15 cellular contexts compared by ENCODE assay signal in the genomic region with DNA sequence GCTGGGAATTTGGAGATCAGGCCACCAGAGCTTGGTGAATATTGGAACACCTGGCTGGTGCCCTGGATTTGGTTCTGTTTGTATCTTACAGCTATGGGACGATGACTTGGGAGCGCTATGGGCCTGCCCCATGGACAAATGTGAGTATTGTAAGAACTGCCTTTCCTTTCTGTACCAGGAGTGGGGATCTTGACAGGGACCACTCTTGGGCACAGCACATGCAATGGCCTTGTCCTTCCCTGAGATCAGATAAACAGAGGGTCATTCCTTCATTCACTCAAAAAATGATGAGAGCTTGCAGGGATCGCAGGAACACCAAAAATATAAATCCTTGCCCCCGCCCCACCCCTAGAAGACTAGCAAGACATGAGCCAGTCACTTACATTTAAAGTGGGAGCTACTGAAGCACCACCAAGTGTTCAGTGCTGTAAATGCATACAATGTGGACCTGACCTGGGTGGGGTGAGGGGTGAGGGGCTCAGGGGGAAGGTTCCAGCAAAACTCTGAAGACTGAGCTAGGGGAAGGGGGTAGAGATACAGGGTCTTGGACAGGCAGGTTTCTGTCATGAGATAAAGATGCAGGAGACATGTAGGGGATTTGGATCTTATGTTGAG. TPM values are rescaled to one million over a fixed set of nuclear protein-coding genes. Genes with fewer than 3 reads are reported as not detected.
DNase-seq lines count a peak whose midpoint lies in the region; ATAC-seq, FAIRE-seq and TF ChIP-seq lines count a peak whose summit lies in the region.
"Had no signal": no experiment of that assay in that cellular context is flagged by ENCODE, and none has a peak within 500 bp of the region (broad histone marks: within the 10 kb centered on the region; RNA-seq: fewer than 3 reads in every experiment).

No MANE protein-coding gene starts in this region.

- whole genome bisulfite sequencing in GM12878 (ENCODE audit: insufficient coverage, insufficient replicate concordance, low lambda C conversion rate, missing lambda C conversion rate): 79% methylated on average over 4 of the region's 4 CpGs

- CTCF ChIA-PET in GM12878 (lab: Yijun Ruan, JAX): interaction anchor here (0.9 to 5.0 kb wide), 30 partner anchors 10 to 578 kb away, joined by 3 to 45 read pairs (median 6); partner anchors contain the start of genes ARPC4, CIDEC, EMC3 and FANCD2

- no peaks in the 10 kb centered on the region for H4K20me1 ChIP-seq in GM12878 (ENCODE audit: control insufficient read depth, insufficient read depth)

- H3K36me3 Mint-ChIP-seq in activated naive CD8-positive, alpha-beta T cell: peaks cover 4% of the 10 kb centered on the region
- H3K36me3 Mint-ChIP-seq in activated naive CD8-positive, alpha-beta T cell treated with anti-CD3 and anti-CD28 coated beads, Interleukin-2, amount 50 U/mL, for 24 hours (ENCODE audit: low read depth): peaks cover 7% of the 10 kb centered on the region

- TF ChIP-seq CTCF in GM12878 (IDR thresholded peaks at IDR 0.05 in 2 of 3, conservative IDR thresholded peaks at IDR 0.05 in 1 of 3; ENCODE audit: control insufficient read depth in 2 of 3, extremely low read depth in 1 of 3, insufficient read depth in 1 of 3, low read depth in 3 of 3, low read length in 3 of 3) (peak in 2 of 3 experiments; percentile 41 to 42; a peak in 4 of 6 replicates), vagina (IDR thresholded peaks at IDR 0.05) (no peak)

- H3K27ac ChIP-seq in GM12878 (ENCODE audit: control insufficient read depth, insufficient read depth): no peak overlapping the region
- H3K27ac ChIP-seq in vagina: peak overlapping the region; percentile 93

- no peak overlapping the region for H2AFZ ChIP-seq in GM12878 (ENCODE audit: control insufficient read depth, low read depth, low read length)
- H2AFZ ChIP-seq: GM23338 had no signal

- H3K9me3 Mint-ChIP-seq in activated naive CD8-positive, alpha-beta T cell (ENCODE audit: low read depth): no peaks in the 10 kb centered on the region
- H3K9me3 Mint-ChIP-seq in activated naive CD8-positive, alpha-beta T cell treated with anti-CD3 and anti-CD28 coated beads, Interleukin-2, amount 50 U/mL, for 24 hours: no peaks in the 10 kb centered on the region
- H3K9me3 Mint-ChIP-seq: activated CD4-positive, alpha-beta T cell treated with anti-CD3 and anti-CD28 coated beads, Interleukin-2, amount 10 ng/mL, durations not matched to agents 7 days and 5 days; naive B cell had no signal

- no peaks in the 10 kb centered on the region for H3K27me3 ChIP-seq in GM12878 (replicated peaks in 1 of 2; ENCODE audit: control insufficient read depth in 2 of 2, insufficient read depth in 2 of 2, low read length in 1 of 2)
- no peaks in the 10 kb centered on the region for H3K27me3 ChIP-seq in vagina

- in situ Hi-C loops in GM12878 (cut with MboI): no loop called here

- no peak for TF ChIP-seq EP300 in GM12878 (IDR thresholded peaks at IDR 0.05; ENCODE audit: borderline replicate concordance in 1 of 2, control insufficient read depth in 1 of 2, low read depth in 2 of 2, low read length in 2 of 2)

- no peak for TF ChIP-seq POLR2A in GM12878 (IDR thresholded peaks at IDR 0.05; ENCODE audit: low read depth, low read length)
- TF ChIP-seq POLR2A in vagina (IDR thresholded peaks at IDR 0.05): no peak

- H3K4me3 Mint-ChIP-seq in activated naive CD8-positive, alpha-beta T cell: peak overlapping the region; percentile 46
- H3K4me3 Mint-ChIP-seq in activated naive CD8-positive, alpha-beta T cell treated with anti-CD3 and anti-CD28 coated beads, Interleukin-2, amount 50 U/mL, for 24 hours: no peak overlapping the region
- H3K4me3 Mint-ChIP-seq: activated CD4-positive, alpha-beta T cell treated with anti-CD3 and anti-CD28 coated beads, Interleukin-2, amount 10 ng/mL, durations not matched to agents 7 days and 5 days; GM23338 had no signal

- FAIRE-seq in GM12878 (lab: Jason Lieb, UNC): no peak
- FAIRE-seq: GM18507, islet of Langerhans had no signal

- no peak overlapping the region for H3K4me2 ChIP-seq in GM12878 (ENCODE audit: control insufficient read depth, insufficient read depth)
- H3K4me2 ChIP-seq: GM23338 had no signal

- H3K4me1 Mint-ChIP-seq in activated naive CD8-positive, alpha-beta T cell (ENCODE audit: low read depth): peaks cover 31% of the 10 kb centered on the region
- peaks cover 35% of the 10 kb centered on the region for H3K4me1 Mint-ChIP-seq in activated naive CD8-positive, alpha-beta T cell treated with anti-CD3 and anti-CD28 coated beads, Interleukin-2, amount 50 U/mL, for 24 hours

- H3K36me3 ChIP-seq in GM12878 (ENCODE audit: control insufficient read depth in 2 of 2, insufficient read depth in 2 of 2, low read length in 1 of 2) (no peaks in the 10 kb centered on the region), vagina (peaks cover 0 to 14% of the 10 kb centered on the region in 2 donors)

- H3K4me3 ChIP-seq in GM12878 (no peak overlapping the region), vagina (no peak overlapping the region)
- H3K4me3 ChIP-seq: GM23338 had no signal

- H3K4me1 ChIP-seq in GM12878 (ENCODE audit: control insufficient read depth, insufficient read depth, low read length) (peaks cover 9% of the 10 kb centered on the region), vagina (peaks cover 35% of the 10 kb centered on the region)

- no peak for ATAC-seq in activated naive CD8-positive, alpha-beta T cell treated with anti-CD3 and anti-CD28 coated beads, Interleukin-2, amount 50 U/mL, for 24 hours
- ATAC-seq in GM12878 (no peak), HG02970 (IDR thresholded peaks at IDR 0.05; ENCODE audit: low FRiP score, unreplicated experiment) (no peak)
- ATAC-seq: GM23338 had no signal

- H3K9ac ChIP-seq in GM12878 (ENCODE audit: control insufficient read depth, insufficient read depth, low read length): no peak overlapping the region

- no TSS peak for BruUV-seq in GM12878 (replicated peaks; lab: Mats Ljungman, UMichigan)

- SMC1A ChIA-PET in GM12878 (lab: Charles Lee; ENCODE audit: uncharacterized antibody, unreplicated experiment): interaction anchor here (0.7 to 3.8 kb wide), 22 partner anchors 14 to 577 kb away, joined by 3 to 20 read pairs (median 4); partner anchors contain the start of genes JAGN1, PRRT3 and SEC13

- peaks cover 17% of the 10 kb centered on the region for H3K79me2 ChIP-seq in GM12878 (ENCODE audit: control insufficient read depth, insufficient read depth, low read length)

- peak overlapping the region; percentile 46 for H3K27ac Mint-ChIP-seq in activated naive CD8-positive, alpha-beta T cell
- H3K27ac Mint-ChIP-seq in activated naive CD8-positive, alpha-beta T cell treated with anti-CD3 and anti-CD28 coated beads, Interleukin-2, amount 50 U/mL, for 24 hours: no peak overlapping the region
- H3K27ac Mint-ChIP-seq: activated CD4-positive, alpha-beta T cell treated with anti-CD3 and anti-CD28 coated beads, Interleukin-2, amount 10 ng/mL, durations not matched to agents 7 days and 5 days; GM23338 had no signal

- intact Hi-C loops in GM12878 (cut with micrococcal nuclease; ENCODE audit: unreplicated experiment): loop anchor here (5.0 to 10.0 kb wide), 3 partner anchors 89 to 394 kb away; partner anchors contain the start of genes ARPC4, RPUSD3, SEC13 and TADA3
- intact Hi-C loops in vagina (cut with DNase I): loop anchor here (5.0 to 10.0 kb wide), 3 partner anchors 89 to 126 kb away; partner anchors contain the start of genes FANCD2 and RPUSD3

- DNase-seq in activated naive CD8-positive, alpha-beta T cell treated with anti-CD3 and anti-CD28 coated beads, Interleukin-2, amount 50 U/mL, for 24 hours: no peak
- peak; percentile 40 for DNase-seq in NAMALWA (ENCODE audit: low spot score)
- DNase-seq in GM12878 (ENCODE audit: low read depth, low spot score): no peak
- DNase-seq in vagina (ENCODE audit: extremely low spot score in 2 of 2): no peak
- DNase-seq in SHP77 treated with DMSO at 0.1 percent for 48 hours (lab: John Stamatoyannopoulos, UW): no peak
- DNase-seq in AG08395 (ENCODE audit: low spot score): no peak
- DNase-seq: activated CD4-positive, alpha-beta T cell treated with anti-CD3 and anti-CD28 coated beads, Interleukin-2, amount 10 ng/mL, durations not matched to agents 7 days and 5 days; anterior cingulate cortex; naive B cell; NCI-H1417 treated with DMSO at 0.1 percent for 48 hours had no signal

- RAD21 ChIA-PET in GM12878 (lab: Charles Lee; ENCODE audit: unreplicated experiment): interaction anchor here (0.8 to 5.2 kb wide), 15 partner anchors 20 to 427 kb away, joined by 3 to 51 read pairs (median 5); partner anchors contain the start of genes CIDEC, JAGN1, PRRT3 and RPUSD3

- H3K9me3 ChIP-seq in GM12878 (replicated peaks; ENCODE audit: control insufficient read depth, insufficient read depth, low read length) (no peaks in the 10 kb centered on the region), vagina (no peaks in the 10 kb centered on the region)

- POLR2A ChIA-PET in GM12878 (lab: Charles Lee): interaction anchor here (0.6 to 1.5 kb wide), 6 partner anchors 19 to 391 kb away, joined by 3 to 4 read pairs (median 3); partner anchors contain the start of gene SEC13

- peak; percentile 40 for TF ChIP-seq RAD21 in GM12878 (IDR thresholded peaks at IDR 0.05; ENCODE audit: insufficient read depth, low read depth, low read length)

- no peaks in the 10 kb centered on the region for H3K27me3 Mint-ChIP-seq in activated naive CD8-positive, alpha-beta T cell
- H3K27me3 Mint-ChIP-seq in activated naive CD8-positive, alpha-beta T cell treated with anti-CD3 and anti-CD28 coated beads, Interleukin-2, amount 50 U/mL, for 24 hours: no peaks in the 10 kb centered on the region
- H3K27me3 Mint-ChIP-seq: activated CD4-positive, alpha-beta T cell treated with anti-CD3 and anti-CD28 coated beads, Interleukin-2, amount 10 ng/mL, durations not matched to agents 7 days and 5 days; naive B cell had no signal

RNA-seq across cellular contexts. Expression of gene CRELD1, which starts 2.7 kb away (rescaled TPM):
- 72.6 and 98.4 TPM in 2 replicates for total RNA-seq in GM12878 (2013; cell fraction: nucleolus; rRNA removed)
- total RNA-seq in GM12878 (2014; rRNA removed): 7.6 and 9.4 TPM in 2 replicates
- total RNA-seq in GM12878 (2014; rRNA removed; fragmentation: Illumina TruSeq; extraction: Trizol): 7.3 and 7.6 TPM in 2 replicates
- total RNA-seq in GM12878 (2021): 8.2 and 8.4 TPM in 2 replicates
- 6.6 TPM for polyA plus RNA-seq in GM12878 (2011; ENCODE audit: low read depth)
- 11.3 and 15.9 TPM in 2 replicates for polyA plus RNA-seq in GM12878 (2011; rRNA removed)
- 15.1 and 24.0 TPM in 2 replicates for polyA plus RNA-seq in GM12878 (2011; cell fraction: cytosol; rRNA removed)
- polyA plus RNA-seq in GM12878 (2011; cell fraction: nucleus; rRNA removed): 84.1 and 85.5 TPM in 2 replicates
- polyA plus RNA-seq in GM12878 (2012): 11.7 and 20.2 TPM in 2 replicates
- polyA plus RNA-seq in GM12878 (2014; fragmentation: Illumina TruSeq; extraction: Trizol): 2.6 and 6.2 TPM in 2 replicates
- 1 to 10 TPM; 1.3 to 2.3 TPM for polyA plus RNA-seq in GM12878 (2014; fragmentation: Nextera tagmentation; extraction: Ambion mirVana)
- 12.3 and 12.7 TPM in 2 replicates for polyA plus RNA-seq in GM12878 (2014; rRNA removed)
- polyA plus RNA-seq in GM12878 (2016; fragmentation: Nextera tagmentation; extraction: Ambion mirVana): 10 to 100 TPM; 14.2 TPM
- polyA minus RNA-seq in GM12878 (2011; rRNA and poly(A)+ RNA removed): 13.2 and 23.0 TPM in 2 replicates
- polyA minus RNA-seq in GM12878 (2011; cell fraction: cytosol; rRNA and poly(A)+ RNA removed): 4.0 and 5.2 TPM in 2 replicates
- 9.7 and 14.5 TPM in 2 replicates for polyA minus RNA-seq in GM12878 (2011; cell fraction: nucleus; rRNA and poly(A)+ RNA removed)
- total RNA-seq in vagina: 27.0 TPM

RNA-seq across cellular contexts. Expression of gene IL17RC, which starts 14.0 kb away (rescaled TPM):
- 0.71 and 3.2 TPM in 2 replicates for total RNA-seq in GM12878 (2013; cell fraction: nucleolus; rRNA removed)
- total RNA-seq in GM12878 (2014; rRNA removed): 0.34 and 0.44 TPM in 2 replicates
- not detected in 2 replicates for total RNA-seq in GM12878 (2014; rRNA removed; fragmentation: Illumina TruSeq; extraction: Trizol)
- total RNA-seq in GM12878 (2021): 0.37 and 0.44 TPM in 2 replicates
- 0.14 TPM for polyA plus RNA-seq in GM12878 (2011; ENCODE audit: low read depth)
- 0.11 TPM in 1 of 2 replicates, not detected in the other for polyA plus RNA-seq in GM12878 (2011; rRNA removed)
- polyA plus RNA-seq in GM12878 (2011; cell fraction: cytosol; rRNA removed): 0.03 and 0.08 TPM in 2 replicates
- polyA plus RNA-seq in GM12878 (2011; cell fraction: nucleus; rRNA removed): 0.50 and 0.82 TPM in 2 replicates
- 0.35 and 0.97 TPM in 2 replicates for polyA plus RNA-seq in GM12878 (2012)
- 0.07 TPM in 1 of 2 replicates, not detected in the other for polyA plus RNA-seq in GM12878 (2014; fragmentation: Illumina TruSeq; extraction: Trizol)
- not detected for polyA plus RNA-seq in GM12878 (2014; fragmentation: Nextera tagmentation; extraction: Ambion mirVana)
- polyA plus RNA-seq in GM12878 (2014; rRNA removed): 0.29 TPM in 2 replicates
- polyA plus RNA-seq in GM12878 (2016; fragmentation: Nextera tagmentation; extraction: Ambion mirVana): 1 to 10 TPM; 3.9 to 4.4 TPM
- not detected in 2 replicates for polyA minus RNA-seq in GM12878 (2011; rRNA and poly(A)+ RNA removed)
- not detected in 2 replicates for polyA minus RNA-seq in GM12878 (2011; cell fraction: cytosol; rRNA and poly(A)+ RNA removed)
- 0.36 and 0.38 TPM in 2 replicates for polyA minus RNA-seq in GM12878 (2011; cell fraction: nucleus; rRNA and poly(A)+ RNA removed)
- total RNA-seq in vagina: 66.3 TPM

RNA-seq across cellular contexts. Expression of gene PRRT3, which starts 21.3 kb away (rescaled TPM):
- 42.1 and 56.5 TPM in 2 replicates for total RNA-seq in GM12878 (2013; cell fraction: nucleolus; rRNA removed)
- total RNA-seq in GM12878 (2014; rRNA removed) (4.9 and 5.8 TPM in 2 replicates), GM12878 (2014; rRNA removed; fragmentation: Illumina TruSeq; extraction: Trizol) (5.9 and 6.4 TPM in 2 replicates), GM12878 (2021) (17.0 and 18.0 TPM in 2 replicates), vagina (1.7 TPM)
- 3.1 TPM for polyA plus RNA-seq in GM12878 (2011; ENCODE audit: low read depth)
- polyA plus RNA-seq in GM12878 (2011; rRNA removed) (2.5 and 5.8 TPM in 2 replicates), GM12878 (2014; fragmentation: Illumina TruSeq; extraction: Trizol) (3.7 and 8.3 TPM in 2 replicates), GM12878 (2014; fragmentation: Nextera tagmentation; extraction: Ambion mirVana) (1 to 10 TPM in 1 of 2 experiments, under 1 TPM in 1; 0.53 to 1.1 TPM), GM12878 (2014; rRNA removed) (9.9 and 12.3 TPM in 2 replicates), GM12878 (2016; fragmentation: Nextera tagmentation; extraction: Ambion mirVana) (10 to 100 TPM in 1 of 2 experiments, 1 to 10 TPM in 1; 8.6 to 10.0 TPM)
- 7.2 and 8.1 TPM in 2 replicates for polyA plus RNA-seq in GM12878 (2011; cell fraction: cytosol; rRNA removed)
- 14.7 and 14.8 TPM in 2 replicates for polyA plus RNA-seq in GM12878 (2011; cell fraction: nucleus; rRNA removed)
- 6.6 and 7.8 TPM in 2 replicates for polyA plus RNA-seq in GM12878 (2012)
- 13.5 and 27.2 TPM in 2 replicates for polyA minus RNA-seq in GM12878 (2011; rRNA and poly(A)+ RNA removed)
- 4.7 and 5.6 TPM in 2 replicates for polyA minus RNA-seq in GM12878 (2011; cell fraction: cytosol; rRNA and poly(A)+ RNA removed)
- polyA minus RNA-seq in GM12878 (2011; cell fraction: nucleus; rRNA and poly(A)+ RNA removed): 8.6 and 13.0 TPM in 2 replicates

RNA-seq across cellular contexts. Expression of gene IL17RE, which starts 28.3 kb away (rescaled TPM):
- total RNA-seq in GM12878 (2013; cell fraction: nucleolus; rRNA removed): 0.69 TPM in 1 of 2 replicates, not detected in the other
- total RNA-seq in GM12878 (2014; rRNA removed) (0.05 and 0.17 TPM in 2 replicates), GM12878 (2014; rRNA removed; fragmentation: Illumina TruSeq; extraction: Trizol) (0.04 and 0.46 TPM in 2 replicates), GM12878 (2021) (0.37 and 0.51 TPM in 2 replicates), vagina (15.2 TPM)
- polyA plus RNA-seq in GM12878 (2011; ENCODE audit: low read depth): 0.12 TPM
- polyA plus RNA-seq in GM12878 (2011; rRNA removed) (0.18 and 0.29 TPM in 2 replicates), GM12878 (2014; fragmentation: Illumina TruSeq; extraction: Trizol) (0.06 and 0.13 TPM in 2 replicates), GM12878 (2014; fragmentation: Nextera tagmentation; extraction: Ambion mirVana) (under 1 TPM in 1 of 2 experiments, not detected in 1; 0.05 TPM), GM12878 (2014; rRNA removed) (0.04 and 0.08 TPM in 2 replicates), GM12878 (2016; fragmentation: Nextera tagmentation; extraction: Ambion mirVana) (under 1 TPM in 1 of 2 experiments, not detected in 1; 0.21 TPM)
- polyA plus RNA-seq in GM12878 (2011; cell fraction: cytosol; rRNA removed): 0.06 and 0.22 TPM in 2 replicates
- 0.99 TPM in 2 replicates for polyA plus RNA-seq in GM12878 (2011; cell fraction: nucleus; rRNA removed)
- 0.17 and 0.39 TPM in 2 replicates for polyA plus RNA-seq in GM12878 (2012)
- not detected in 2 replicates for polyA minus RNA-seq in GM12878 (2011; rRNA and poly(A)+ RNA removed)
- not detected in 2 replicates for polyA minus RNA-seq in GM12878 (2011; cell fraction: cytosol; rRNA and poly(A)+ RNA removed)
- 0.12 and 0.77 TPM in 2 replicates for polyA minus RNA-seq in GM12878 (2011; cell fraction: nucleus; rRNA and poly(A)+ RNA removed)

RNA-seq across cellular contexts. Expression of gene JAGN1, which starts 40.5 kb away (rescaled TPM):
- total RNA-seq in GM12878 (2013; cell fraction: nucleolus; rRNA removed): 19.1 and 20.9 TPM in 2 replicates
- total RNA-seq in GM12878 (2014; rRNA removed): 35.2 and 36.9 TPM in 2 replicates
- total RNA-seq in GM12878 (2014; rRNA removed; fragmentation: Illumina TruSeq; extraction: Trizol): 23.3 and 23.4 TPM in 2 replicates
- total RNA-seq in GM12878 (2021): 35.5 and 35.6 TPM in 2 replicates
- polyA plus RNA-seq in GM12878 (2011; ENCODE audit: low read depth): 39.3 TPM
- polyA plus RNA-seq in GM12878 (2011; rRNA removed): 29.5 and 40.7 TPM in 2 replicates
- polyA plus RNA-seq in GM12878 (2011; cell fraction: cytosol; rRNA removed): 43.5 and 46.7 TPM in 2 replicates
- polyA plus RNA-seq in GM12878 (2011; cell fraction: nucleus; rRNA removed): 17.3 and 19.7 TPM in 2 replicates
- polyA plus RNA-seq in GM12878 (2012): 40.5 and 45.4 TPM in 2 replicates
- polyA plus RNA-seq in GM12878 (2014; fragmentation: Illumina TruSeq; extraction: Trizol): 34.1 and 38.8 TPM in 2 replicates
- polyA plus RNA-seq in GM12878 (2014; fragmentation: Nextera tagmentation; extraction: Ambion mirVana): 10 to 100 TPM; 26.2 to 28.6 TPM
- polyA plus RNA-seq in GM12878 (2014; rRNA removed): 37.3 and 38.1 TPM in 2 replicates
- 10 to 100 TPM; 53.6 to 56.0 TPM for polyA plus RNA-seq in GM12878 (2016; fragmentation: Nextera tagmentation; extraction: Ambion mirVana)
- polyA minus RNA-seq in GM12878 (2011; rRNA and poly(A)+ RNA removed): 44.5 and 53.7 TPM in 2 replicates
- 14.7 TPM in 2 replicates for polyA minus RNA-seq in GM12878 (2011; cell fraction: cytosol; rRNA and poly(A)+ RNA removed)
- 13.5 and 17.0 TPM in 2 replicates for polyA minus RNA-seq in GM12878 (2011; cell fraction: nucleus; rRNA and poly(A)+ RNA removed)
- total RNA-seq in vagina: 32.7 TPM

Comparison
In these comparisons a context has a peak if more than half of its experiments do, and no peak if none do; other contexts are left out.
1. CTCF ChIP-seq: peak in GM12878 (2 of 3); none in vagina (0 of 3).
2. RNA of gene IL17RC, which starts 14.0 kb away (total RNA-seq): 66.3 TPM in vagina (single experiment); 0.34 to 3.2 TPM in GM12878; every median in the first group is over 10 times any median in the second.